In the genomic region with DNA sequence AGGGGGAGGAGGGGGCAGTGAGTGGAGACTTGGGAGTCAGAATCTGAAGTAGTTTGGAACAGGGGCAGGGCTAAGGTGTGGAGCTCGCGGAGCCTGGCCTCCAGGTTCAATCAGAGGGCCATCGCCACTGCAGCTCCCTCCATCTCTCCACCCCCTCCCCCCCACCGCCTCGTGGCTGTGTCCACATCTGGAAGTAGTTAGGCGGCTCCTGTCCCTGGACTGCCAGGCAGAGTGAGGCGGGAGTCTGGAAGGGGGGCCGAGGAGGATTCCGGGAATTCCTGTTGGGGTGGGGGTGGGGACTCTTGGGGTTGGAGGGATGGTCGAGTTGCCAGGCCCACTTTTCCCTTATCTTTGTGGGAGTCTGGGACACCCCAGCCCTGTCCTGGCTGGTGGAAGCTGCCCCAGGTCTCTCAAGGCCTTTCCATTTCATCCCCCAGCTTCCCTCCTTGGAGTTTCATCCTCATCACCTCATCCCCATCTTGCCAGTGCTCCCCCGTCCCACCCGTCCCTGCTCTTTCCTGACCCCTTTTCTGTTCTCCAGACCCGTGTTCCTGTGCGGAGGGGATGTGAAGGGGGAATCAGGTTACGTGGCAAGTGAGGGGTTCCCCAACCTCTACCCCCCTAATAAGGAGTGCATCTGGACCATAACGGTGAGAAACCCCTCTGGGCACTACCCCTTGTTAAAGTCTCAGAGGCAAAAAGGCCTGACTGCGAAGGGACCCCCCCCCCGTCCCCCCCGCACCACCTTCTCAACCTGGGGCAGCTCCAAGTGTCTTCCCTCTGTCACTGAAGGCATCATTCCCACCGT, we compare ENCODE assay signal across 8 cellular contexts. TPM values are rescaled to one million over a fixed set of nuclear protein-coding genes. Genes with fewer than 3 reads are reported as not detected.
DNase-seq lines count a peak whose midpoint lies in the region; ATAC-seq lines count a peak whose summit lies in the region.

No MANE protein-coding gene starts in this region.

- H3K27me3 Mint-ChIP-seq in stimulated activated naive CD8-positive, alpha-beta T cell treated with anti-CD3 and anti-CD28 coated beads, Interleukin-15, Interleukin-2, amounts not matched to agents 100 ng/mL and 50 ng/mL, for 24 hours: no peaks in the 10 kb centered on the region
- no peaks in the 10 kb centered on the region for H3K27me3 Mint-ChIP-seq in memory B cell

- H3K27me3 ChIP-seq in aorta (ENCODE audit: control insufficient read depth in 1 of 2, insufficient read depth in 2 of 2, low read length in 1 of 2): no peaks in the 10 kb centered on the region
- no peaks in the 10 kb centered on the region for H3K27me3 ChIP-seq in effector memory CD4-positive, alpha-beta T cell (replicated peaks; ENCODE audit: control insufficient read depth, insufficient read depth, low read length, poor library complexity, severe bottlenecking)

- no peak for ATAC-seq in stimulated activated naive CD8-positive, alpha-beta T cell treated with anti-CD3 and anti-CD28 coated beads, Interleukin-15, Interleukin-2, amounts not matched to agents 100 U/mL and 50 U/mL, for 24 hours
- ATAC-seq in memory B cell (ENCODE audit: low read depth) (no peak), aorta (ENCODE audit: low FRiP score) (peak; percentile 74), HG03045 (IDR thresholded peaks at IDR 0.05; ENCODE audit: unreplicated experiment) (no peak)

- H3K36me3 Mint-ChIP-seq in stimulated activated naive CD8-positive, alpha-beta T cell treated with anti-CD3 and anti-CD28 coated beads, Interleukin-15, Interleukin-2, amounts not matched to agents 100 ng/mL and 50 ng/mL, for 24 hours (ENCODE audit: low read depth): no peaks in the 10 kb centered on the region
- H3K36me3 Mint-ChIP-seq in memory B cell: no peaks in the 10 kb centered on the region

- H3K36me3 ChIP-seq in aorta (ENCODE audit: control insufficient read depth in 1 of 2, insufficient read depth in 2 of 2, low read length in 1 of 2): no peaks in the 10 kb centered on the region
- H3K36me3 ChIP-seq in effector memory CD4-positive, alpha-beta T cell (ENCODE audit: control insufficient read depth, insufficient read depth, low read length): no peaks in the 10 kb centered on the region

- H3K27ac Mint-ChIP-seq in stimulated activated naive CD8-positive, alpha-beta T cell treated with anti-CD3 and anti-CD28 coated beads, Interleukin-15, Interleukin-2, amounts not matched to agents 100 ng/mL and 50 ng/mL, for 24 hours: peak overlapping the region; percentile 76
- H3K27ac Mint-ChIP-seq in memory B cell: no peak overlapping the region

- intact Hi-C loops in aorta (cut with DNase I): no loop called here

- H3K4me1 Mint-ChIP-seq in stimulated activated naive CD8-positive, alpha-beta T cell treated with anti-CD3 and anti-CD28 coated beads, Interleukin-15, Interleukin-2, amounts not matched to agents 100 ng/mL and 50 ng/mL, for 24 hours (ENCODE audit: low read depth): peaks cover 22% of the 10 kb centered on the region
- H3K4me1 Mint-ChIP-seq in memory B cell: peaks cover 17% of the 10 kb centered on the region

- WGBS in aorta, 2 donors: 21 to 22% methylated on average over 20 of the region's 20 CpGs

- no peaks in the 10 kb centered on the region for H3K9me3 ChIP-seq in aorta (ENCODE audit: control insufficient read depth, low read length)
- H3K9me3 ChIP-seq in effector memory CD4-positive, alpha-beta T cell (ENCODE audit: control insufficient read depth, low read length): no peaks in the 10 kb centered on the region

- no peaks in the 10 kb centered on the region for H3K4me1 ChIP-seq in aorta (ENCODE audit: control insufficient read depth in 1 of 2, insufficient read depth in 2 of 2, low read length in 2 of 2)
- H3K4me1 ChIP-seq in effector memory CD4-positive, alpha-beta T cell (ENCODE audit: control insufficient read depth, insufficient read depth, low read length, poor library complexity, severe bottlenecking): peaks cover 10% of the 10 kb centered on the region

- H3K4me3 ChIP-seq in aorta (ENCODE audit: low read length in 2 of 2): peak overlapping the region in 1 of 2 donors; percentile 51
- no peak overlapping the region for H3K4me3 ChIP-seq in effector memory CD4-positive, alpha-beta T cell (ENCODE audit: insufficient read depth, low read depth, low read length, poor library complexity, severe bottlenecking)

- DNase-seq in stimulated activated naive CD8-positive, alpha-beta T cell treated with anti-CD3 and anti-CD28 coated beads, Interleukin-15, Interleukin-2, amounts not matched to agents 100 U/mL and 50 U/mL, for 24 hours: no peak
- DNase-seq in brain pericyte (ENCODE audit: low read depth, low spot score) (peak; percentile 44), memory B cell (ENCODE audit: low spot score in 2 of 2) (no peak), aorta (peak; percentile 87 to 90), T-helper 9 cell (no peak)
- DNase-seq in effector memory CD4-positive, alpha-beta T cell: no peak

- H3K4me3 Mint-ChIP-seq in stimulated activated naive CD8-positive, alpha-beta T cell treated with anti-CD3 and anti-CD28 coated beads, Interleukin-15, Interleukin-2, amounts not matched to agents 100 ng/mL and 50 ng/mL, for 24 hours: peak overlapping the region; percentile 82
- H3K4me3 Mint-ChIP-seq in memory B cell: peak overlapping the region; percentile 87

- no peaks in the 10 kb centered on the region for H3K9me3 Mint-ChIP-seq in stimulated activated naive CD8-positive, alpha-beta T cell treated with anti-CD3 and anti-CD28 coated beads, Interleukin-15, Interleukin-2, amounts not matched to agents 100 ng/mL and 50 ng/mL, for 24 hours
- no peaks in the 10 kb centered on the region for H3K9me3 Mint-ChIP-seq in memory B cell

- peak overlapping the region in 1 of 2 donors; percentile 85 for H3K27ac ChIP-seq in aorta (ENCODE audit: low read depth in 1 of 2, low read length in 2 of 2)
- no peak overlapping the region for H3K27ac ChIP-seq in effector memory CD4-positive, alpha-beta T cell (ENCODE audit: insufficient read depth, low read length, poor library complexity, severe bottlenecking)

RNA-seq across cellular contexts. Expression of gene PCOLCE, which starts 0.9 kb away (rescaled TPM):
- total RNA-seq in aorta: 100 to 1,000 TPM in 1 of 2 donors, 10 to 100 TPM in 1; 75.1 to 277 TPM
- 100 to 1,000 TPM in 1 of 2 donors, 10 to 100 TPM in 1; 34.3 to 341 TPM for polyA plus RNA-seq in aorta

RNA-seq across cellular contexts. Expression of gene MOSPD3, which starts 9.2 kb away (rescaled TPM):
- total RNA-seq in aorta: 10 to 100 TPM; 15.1 to 19.1 TPM
- 10 to 100 TPM; 14.0 to 33.0 TPM for polyA plus RNA-seq in aorta

RNA-seq across cellular contexts. Expression of gene FBXO24, which starts 17.0 kb away (rescaled TPM):
- total RNA-seq in aorta: under 1 TPM in 1 of 2 donors, not detected in 1; 0.81 TPM
- polyA plus RNA-seq in aorta: 1 to 10 TPM in 1 of 2 donors, not detected in 1; 1.2 TPM

RNA-seq across cellular contexts. Expression of gene LRCH4, which starts 17.2 kb away (rescaled TPM):
- total RNA-seq in aorta: 10 to 100 TPM; 39.1 to 56.0 TPM
- 10 to 100 TPM; 26.3 to 68.2 TPM for polyA plus RNA-seq in aorta

RNA-seq across cellular contexts. Expression of gene SAP25, which starts 29.4 kb away (rescaled TPM):
- 1 to 10 TPM; 2.1 to 7.5 TPM for total RNA-seq in aorta
- polyA plus RNA-seq in aorta: 1 to 10 TPM in 1 of 2 donors, under 1 TPM in 1; 0.75 to 9.9 TPM

Comparison
In these comparisons a context has a peak if more than half of its experiments do, and no peak if none do; other contexts are left out.
1. DNase-seq: peak in brain pericyte (single experiment) and aorta (2 of 2); none in stimulated activated naive CD8-positive, alpha-beta T cell treated with anti-CD3 and anti-CD28 coated beads, Interleukin-15, Interleukin-2, amounts not matched to agents 100 U/mL and 50 U/mL, for 24 hours (single experiment), memory B cell (0 of 2), effector memory CD4-positive, alpha-beta T cell (0 of 3) and T-helper 9 cell (single experiment).